Comparison of ENCODE assay signal across 9 cellular contexts in the genomic region with DNA sequence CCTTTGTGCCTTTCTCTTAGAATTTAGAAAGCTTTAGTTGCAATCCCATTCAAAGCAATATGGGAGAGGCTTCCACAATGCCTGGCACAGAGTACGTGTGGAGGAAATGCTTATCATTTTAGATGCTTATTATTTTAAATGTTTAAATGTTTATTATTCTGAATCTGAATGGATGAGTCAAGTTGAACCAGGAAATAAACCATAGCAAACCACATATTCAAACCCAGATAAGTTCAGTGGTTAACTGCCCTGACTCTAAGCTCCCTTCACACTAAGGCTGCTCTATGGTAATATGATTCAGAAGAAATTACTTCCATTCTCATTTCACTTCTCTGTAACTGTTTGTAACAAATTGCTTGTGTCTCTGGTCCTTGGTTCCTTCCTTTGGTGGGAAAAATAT. TPM values are rescaled to one million over a fixed set of nuclear protein-coding genes. Genes with fewer than 3 reads are reported as not detected.
A peak's percentile ranks its signal among the peaks of the same experiment; 100 is the strongest.
DNase-seq lines count a peak whose midpoint lies in the region; ATAC-seq, FAIRE-seq and TF ChIP-seq lines count a peak whose summit lies in the region.
"Had no signal": no experiment of that assay in that cellular context is flagged by ENCODE, and none has a peak within 500 bp of the region (broad histone marks: within the 10 kb centered on the region; RNA-seq: fewer than 3 reads in every experiment).

No MANE protein-coding gene starts in this region.

- peaks cover 14% of the 10 kb centered on the region for H3K4me1 ChIP-seq in CD4-positive, CD25-positive, alpha-beta regulatory T cell (ENCODE audit: control insufficient read depth, insufficient read depth, low read length, poor library complexity, severe bottlenecking)
- H3K4me1 ChIP-seq in ascending aorta (peaks cover 7 to 10% of the 10 kb centered on the region in 2 donors), keratinocyte (ENCODE audit: control insufficient read depth, extremely low read depth, insufficient read depth, low read length) (peaks cover 33% of the 10 kb centered on the region)
- H3K4me1 ChIP-seq: right lobe of liver had no signal

- no peaks in the 10 kb centered on the region for H3K27me3 ChIP-seq in CD4-positive, CD25-positive, alpha-beta regulatory T cell (ENCODE audit: control insufficient read depth, insufficient read depth, low read length)
- H3K27me3 ChIP-seq in ascending aorta (no peaks in the 10 kb centered on the region), keratinocyte (ENCODE audit: control insufficient read depth, extremely low read depth, insufficient read depth, low read length) (no peaks in the 10 kb centered on the region)
- H3K27me3 ChIP-seq: right lobe of liver had no signal

- intact Hi-C loops in ascending aorta (cut with DNase I): loop anchor here (2.0 to 10.0 kb wide), 5 partner anchors 145 to 485 kb away; partner anchors contain the start of genes ANKRD12 and RALBP1

- no peaks in the 10 kb centered on the region for H3K36me3 Mint-ChIP-seq in CD4-positive, CD25-positive, alpha-beta regulatory T cell

- no peak overlapping the region for H3K27ac Mint-ChIP-seq in CD4-positive, CD25-positive, alpha-beta regulatory T cell

- H3K27me3 Mint-ChIP-seq in CD4-positive, CD25-positive, alpha-beta regulatory T cell: no peaks in the 10 kb centered on the region

- dilution Hi-C loops in keratinocyte (cut with MboI; ENCODE audit: extremely low pct_ligation_motif_present, low sequenced_read_pairs): no loop called here

- peaks cover 8 to 14% (median 11%) of the 10 kb centered on the region in 4 donors for H3K4me1 Mint-ChIP-seq in CD4-positive, CD25-positive, alpha-beta regulatory T cell

- H3K9me1 ChIP-seq in keratinocyte (ENCODE audit: control insufficient read depth, extremely low read depth, insufficient read depth, low read length): no peaks in the 10 kb centered on the region

- H2AFZ ChIP-seq in keratinocyte (ENCODE audit: control insufficient read depth, low read length): no peak overlapping the region

- no peak overlapping the region for H3K4me3 ChIP-seq in CD4-positive, CD25-positive, alpha-beta regulatory T cell (ENCODE audit: low read depth, low read length)
- H3K4me3 ChIP-seq in ascending aorta (peak overlapping the region in 1 of 2 donors; percentile 9), keratinocyte (ENCODE audit: control insufficient read depth in 2 of 3, extremely low read depth in 1 of 3, insufficient read depth in 2 of 3, low read depth in 1 of 3, low read length in 3 of 3) (no peak overlapping the region)
- H3K4me3 ChIP-seq: right lobe of liver had no signal

- H3K9ac ChIP-seq in keratinocyte (ENCODE audit: control insufficient read depth, extremely low read depth, insufficient read depth, low read length): no peak overlapping the region

- peak; percentile 9 for FAIRE-seq in keratinocyte (lab: Jason Lieb, UNC)

- no peak overlapping the region for H3K27ac ChIP-seq in CD4-positive, CD25-positive, alpha-beta regulatory T cell (ENCODE audit: insufficient read depth, low read length, poor library complexity, severe bottlenecking)
- H3K27ac ChIP-seq in ascending aorta (peak overlapping the region; percentile 36 to 54), keratinocyte (ENCODE audit: control insufficient read depth, insufficient read depth, low read length) (no peak overlapping the region)
- H3K27ac ChIP-seq: right lobe of liver had no signal

- H3K9me3 Mint-ChIP-seq in CD4-positive, CD25-positive, alpha-beta regulatory T cell: no peaks in the 10 kb centered on the region

- no peaks in the 10 kb centered on the region for H3K9me3 ChIP-seq in CD4-positive, CD25-positive, alpha-beta regulatory T cell (ENCODE audit: control insufficient read depth in 2 of 2, low read length in 2 of 2)
- H3K9me3 ChIP-seq in ascending aorta (no peaks in the 10 kb centered on the region), keratinocyte (ENCODE audit: control insufficient read depth, low read depth, low read length) (no peaks in the 10 kb centered on the region)
- H3K9me3 ChIP-seq: right lobe of liver had no signal

- peak overlapping the region; percentile 41 for H3K4me2 ChIP-seq in keratinocyte (ENCODE audit: control insufficient read depth, extremely low read depth, insufficient read depth, low read depth, low read length)

- H3K4me3 Mint-ChIP-seq in CD4-positive, CD25-positive, alpha-beta regulatory T cell: peak overlapping the region in 1 of 4 donors; percentile 40

- H3K36me3 ChIP-seq in CD4-positive, CD25-positive, alpha-beta regulatory T cell (ENCODE audit: control insufficient read depth, insufficient read depth, low read length): no peaks in the 10 kb centered on the region
- H3K36me3 ChIP-seq in ascending aorta (no peaks in the 10 kb centered on the region), keratinocyte (ENCODE audit: control insufficient read depth in 2 of 2, extremely low read depth in 1 of 2, insufficient read depth in 2 of 2, low read length in 2 of 2) (no peaks in the 10 kb centered on the region)
- H3K36me3 ChIP-seq: right lobe of liver had no signal

- no peaks in the 10 kb centered on the region for H4K20me1 ChIP-seq in keratinocyte (ENCODE audit: control insufficient read depth, extremely low read depth, insufficient read depth, low read length)

- peaks cover 6% of the 10 kb centered on the region for H3K79me2 ChIP-seq in keratinocyte (ENCODE audit: control insufficient read depth, insufficient read depth, low read length)

- peak in 1 of 3 donors; percentile 56 for DNase-seq in CD4-positive, CD25-positive, alpha-beta regulatory T cell
- DNase-seq in Kasumi-1 (lab: John Stamatoyannopoulos, UW) (peak; percentile 11 to 22), ascending aorta (ENCODE audit: low spot score in 2 of 2) (no peak), keratinocyte (ENCODE audit: low read depth, low spot score) (no peak), NCI-H524 (lab: John Stamatoyannopoulos, UW) (no peak), DMS 273 (lab: John Stamatoyannopoulos, UW; ENCODE audit: unreplicated experiment) (no peak), NCI-H524 treated with DMSO at 0.1 percent for 48 hours (lab: John Stamatoyannopoulos, UW) (no peak)
- DNase-seq: right lobe of liver had no signal

- ATAC-seq in CD4-positive, CD25-positive, alpha-beta regulatory T cell (ENCODE audit: low read depth in 2 of 2): peak; percentile 44 to 60
- ATAC-seq in HG03521 (IDR thresholded peaks at IDR 0.05; ENCODE audit: unreplicated experiment): no peak

- no peak for TF ChIP-seq CTCF in ascending aorta (IDR thresholded peaks at IDR 0.05)
- no peak for TF ChIP-seq CTCF in keratinocyte (optimal IDR thresholded peaks at IDR 0.05 in 1 of 3, IDR thresholded peaks at IDR 0.05 in 1 of 3, conservative IDR thresholded peaks at IDR 0.05 in 1 of 3; ENCODE audit: extremely low read depth in 1 of 3, insufficient read depth in 2 of 3, low read length in 3 of 3)

RNA-seq across cellular contexts. Expression of gene PPP4R1, which starts 5.2 kb away (rescaled TPM):
- 59.7 TPM for total RNA-seq in CD4-positive, CD25-positive, alpha-beta regulatory T cell
- 10 to 100 TPM in 3 of 4 donors, 1 to 10 TPM in 1; 8.9 to 21.6 (median 14.0) TPM for polyA plus RNA-seq in CD4-positive, CD25-positive, alpha-beta regulatory T cell
- total RNA-seq in ascending aorta: 34.4 TPM
- 200 to 221 TPM (median 209 TPM) in 3 replicates for polyA plus RNA-seq in keratinocyte
- 101 TPM for polyA plus RNA-seq in keratinocyte (2011; ENCODE audit: low read depth)
- 119 and 143 TPM in 2 replicates for polyA plus RNA-seq in keratinocyte (2011; cell fraction: cytosol; rRNA removed)
- 275 and 293 TPM in 2 replicates for polyA plus RNA-seq in keratinocyte (2011; cell fraction: nucleus; rRNA removed)
- polyA plus RNA-seq in keratinocyte (2012; ENCODE audit: low replicate concordance): 83.8 and 102 TPM in 2 replicates
- polyA minus RNA-seq in keratinocyte: 216 to 410 TPM (median 387 TPM) in 3 replicates
- polyA minus RNA-seq in keratinocyte (2011; cell fraction: cytosol; rRNA and poly(A)+ RNA removed): 124 TPM
- polyA minus RNA-seq in keratinocyte (2011; cell fraction: nucleus; rRNA and poly(A)+ RNA removed): 142 and 262 TPM in 2 replicates

Comparison
In these comparisons a context has a peak if more than half of its experiments do, and no peak if none do; other contexts are left out.
1. DNase-seq: peak in Kasumi-1 (2 of 2); none in ascending aorta (0 of 2), keratinocyte (single experiment), NCI-H524 (0 of 2), DMS 273 (single experiment) and NCI-H524 treated with DMSO at 0.1 percent for 48 hours (single experiment).
2. H3K27ac ChIP-seq: peak in ascending aorta (2 of 2); none in CD4-positive, CD25-positive, alpha-beta regulatory T cell (single experiment) and keratinocyte (single experiment).